ENCODE assay signal across 8 cellular contexts in genomic region chr16:22206013-22206846, GRCh38. TPM values are rescaled to one million over a fixed set of nuclear protein-coding genes. Genes with fewer than 3 reads are reported as not detected.
DNase-seq lines count a peak whose midpoint lies in the region; ATAC-seq and TF ChIP-seq lines count a peak whose summit lies in the region.

TSS of gene EEF2K (plus strand) at chr16:22206278. CDS start at chr16:22225730, 19,452 bp downstream.

- TF ChIP-seq EP300 in gastroesophageal sphincter (IDR thresholded peaks at IDR 0.05) = no peak

- peak within 1 kb of the TSS; percentile 95 for H3K4me3 ChIP-seq in HAP-1
- H3K4me3 ChIP-seq in MG63 = peak within 1 kb of the TSS; percentile 99
- H3K4me3 ChIP-seq in gastroesophageal sphincter = peak within 1 kb of the TSS; percentile 91 to 94

- WGBS in gastroesophageal sphincter (ENCODE audit: low coverage in 1 of 2), 2 donors = 0% methylated on average over 6 of the region's 74 CpGs; no CpG with 5 or more reads in 1 of the 2 donors

- peaks cover 41% of the 10 kb centered on the region for H3K4me1 Mint-ChIP-seq in activated naive CD4-positive, alpha-beta T cell treated with anti-CD3 and anti-CD28 coated beads for 36 hours (ENCODE audit: low read depth)

- H3K4me3 Mint-ChIP-seq in activated naive CD4-positive, alpha-beta T cell treated with anti-CD3 and anti-CD28 coated beads for 36 hours = peak within 1 kb of the TSS; percentile 94

- peak; percentile 23 to 30 for TF ChIP-seq POLR2A in gastroesophageal sphincter (IDR thresholded peaks at IDR 0.05)

- peak; percentile 97 for ATAC-seq in gastroesophageal sphincter

- intact Hi-C loops in activated naive CD4-positive, alpha-beta T cell treated with anti-CD3 and anti-CD28 coated beads for 36 hours (cut with micrococcal nuclease) = loop anchor here (1.0 kb wide), 4 partner anchors 11 to 91 kb away; partner anchors contain the start of gene POLR3E

- peaks cover 4% of the 10 kb centered on the region for H3K9me3 Mint-ChIP-seq in activated naive CD4-positive, alpha-beta T cell treated with anti-CD3 and anti-CD28 coated beads for 36 hours

- peak in 3 of 4 experiments; percentile 93 to 96 (median 96) for TF ChIP-seq CTCF in gastroesophageal sphincter (IDR thresholded peaks at IDR 0.05)

- peak within 1 kb of the TSS; percentile 88 for H3K27ac Mint-ChIP-seq in activated naive CD4-positive, alpha-beta T cell treated with anti-CD3 and anti-CD28 coated beads for 36 hours

- H3K27me3 ChIP-seq in HAP-1 (ENCODE audit: low read depth) (no peaks in the 10 kb centered on the region), MG63 (no peaks in the 10 kb centered on the region), gastroesophageal sphincter (no peaks in the 10 kb centered on the region)

- H3K27me3 Mint-ChIP-seq in activated naive CD4-positive, alpha-beta T cell treated with anti-CD3 and anti-CD28 coated beads for 36 hours (ENCODE audit: low read depth) = no peaks in the 10 kb centered on the region

- in situ Hi-C loops in HAP-1 (cut with MboI; ENCODE audit: low sequenced_read_pairs) = loop anchor here (5.0 kb wide), 1 partner anchor 86 kb away; no protein-coding TSS in a partner anchor
- in situ Hi-C loops in SK-MEL-5 (cut with HindIII; ENCODE audit: low pct_unique_long_range_greater_than_20kb, low sequenced_read_pairs) = no loop called here

- peaks cover 4% of the 10 kb centered on the region for H3K36me3 Mint-ChIP-seq in activated naive CD4-positive, alpha-beta T cell treated with anti-CD3 and anti-CD28 coated beads for 36 hours (ENCODE audit: low read depth)

- no peaks in the 10 kb centered on the region; the same call in 1 of the 2 replicates for H3K9me3 ChIP-seq in HAP-1
- peaks cover 3% of the 10 kb centered on the region; the same call in 1 of the 2 replicates for H3K9me3 ChIP-seq in MG63
- H3K9me3 ChIP-seq in gastroesophageal sphincter = no peaks in the 10 kb centered on the region

- H3K36me3 ChIP-seq in HAP-1 (replicated peaks) = peaks cover 12% of the 10 kb centered on the region; the same call in 1 of the 2 replicates
- peaks cover 34% of the 10 kb centered on the region for H3K36me3 ChIP-seq in MG63
- no peaks in the 10 kb centered on the region for H3K36me3 ChIP-seq in gastroesophageal sphincter

- CTCF ChIA-PET in activated naive CD4-positive, alpha-beta T cell treated with anti-CD3 and anti-CD28 coated beads for 36 hours (lab: Charles Lee) = interaction anchor here (0.8 to 4.1 kb wide), 8 partner anchors 10 to 94 kb away, joined by 3 to 27 read pairs (median 6); partner anchors contain the start of gene POLR3E

- H3K27ac ChIP-seq in gastroesophageal sphincter (peak within 1 kb of the TSS; percentile 86 to 94 (median 92)), temporal lobe (ENCODE audit: low read depth, low read length) (peak within 1 kb of the TSS; percentile 82)

- H3K4me1 ChIP-seq in HAP-1 = peaks cover 2% of the 10 kb centered on the region
- H3K4me1 ChIP-seq in gastroesophageal sphincter = peaks cover 0 to 52% (median 6%) of the 10 kb centered on the region in 3 donors

- DNase-seq in GM03348 (ENCODE audit: low spot score) (peak; percentile 95), HAP-1 (ENCODE audit: low spot score in 2 of 2) (peak; percentile 94), MG63 (peak; percentile 96), SK-MEL-5 (ENCODE audit: low read depth, low spot score) (peak; percentile 94), nucleus accumbens (lab: John Stamatoyannopoulos, UW) (peak in 54 of 56 donors; percentile 25 to 86 (median 68))
- DNase-seq in activated naive CD4-positive, alpha-beta T cell treated with anti-CD3 and anti-CD28 coated beads for 36 hours = peak; percentile 88

RNA-seq across cellular contexts. Expression of gene EEF2K, which starts in this region (rescaled TPM):
- total RNA-seq in MG63 (2014; rRNA removed; shearing (Covaris generic); ENCODE audit: low replicate concordance) = 11.5 and 27.1 TPM in 2 replicates
- 18.1 and 18.5 TPM in 2 replicates for total RNA-seq in SK-MEL-5 (2014; rRNA removed; shearing (Covaris generic))
- 14.3 and 18.9 TPM in 2 replicates for polyA plus RNA-seq in SK-MEL-5 (2015; cell fraction: cytosol; rRNA removed)
- polyA plus RNA-seq in SK-MEL-5 (2015; cell fraction: nucleus; rRNA removed) = 17.3 and 18.5 TPM in 2 replicates
- total RNA-seq in activated naive CD4-positive, alpha-beta T cell treated with anti-CD3 and anti-CD28 coated beads for 36 hours = 1 to 10 TPM; 9.8 to 10.0 TPM
- total RNA-seq in gastroesophageal sphincter (10 to 100 TPM; 31.3 to 38.9 (median 34.8) TPM), temporal lobe (9.6 TPM)

Comparison
In these comparisons a context has a peak if more than half of its experiments do, and no peak if none do; other contexts are left out.
1. Peak in every context shown above with its lines: DNase-seq, ATAC-seq, H3K4me3 ChIP-seq and H3K27ac ChIP-seq.